ENCODE assay signal across 1 cellular context in the genomic region with DNA sequence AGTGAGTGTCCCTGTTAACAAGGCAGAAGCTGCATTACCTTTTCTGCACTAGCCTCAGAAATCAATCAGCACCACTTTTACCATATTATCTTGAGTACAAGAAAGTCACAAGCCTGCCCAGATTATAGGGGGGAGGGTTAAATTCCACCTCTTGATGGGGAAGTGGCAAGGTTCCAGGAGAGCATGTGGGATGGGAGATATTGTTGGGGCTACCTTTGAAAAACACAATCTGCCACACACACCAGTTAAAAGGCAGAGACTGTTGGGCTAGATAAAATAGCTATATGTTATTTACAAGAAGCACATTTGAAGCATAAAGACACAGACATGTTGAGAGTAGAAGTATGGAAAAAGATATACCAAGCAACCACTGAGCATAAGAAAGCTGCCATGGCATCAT.
A peak's percentile ranks its signal among the peaks of the same experiment; 100 is the strongest.
TF ChIP-seq lines count a peak whose summit lies in the region.

No MANE protein-coding gene starts in this region.

TF ChIP-seq in K562, 482 proteins besides CTCF, POLR2A, EP300 and RAD21 (continued from another document and continues in another):
- TF ChIP-seq, protein P1, sequence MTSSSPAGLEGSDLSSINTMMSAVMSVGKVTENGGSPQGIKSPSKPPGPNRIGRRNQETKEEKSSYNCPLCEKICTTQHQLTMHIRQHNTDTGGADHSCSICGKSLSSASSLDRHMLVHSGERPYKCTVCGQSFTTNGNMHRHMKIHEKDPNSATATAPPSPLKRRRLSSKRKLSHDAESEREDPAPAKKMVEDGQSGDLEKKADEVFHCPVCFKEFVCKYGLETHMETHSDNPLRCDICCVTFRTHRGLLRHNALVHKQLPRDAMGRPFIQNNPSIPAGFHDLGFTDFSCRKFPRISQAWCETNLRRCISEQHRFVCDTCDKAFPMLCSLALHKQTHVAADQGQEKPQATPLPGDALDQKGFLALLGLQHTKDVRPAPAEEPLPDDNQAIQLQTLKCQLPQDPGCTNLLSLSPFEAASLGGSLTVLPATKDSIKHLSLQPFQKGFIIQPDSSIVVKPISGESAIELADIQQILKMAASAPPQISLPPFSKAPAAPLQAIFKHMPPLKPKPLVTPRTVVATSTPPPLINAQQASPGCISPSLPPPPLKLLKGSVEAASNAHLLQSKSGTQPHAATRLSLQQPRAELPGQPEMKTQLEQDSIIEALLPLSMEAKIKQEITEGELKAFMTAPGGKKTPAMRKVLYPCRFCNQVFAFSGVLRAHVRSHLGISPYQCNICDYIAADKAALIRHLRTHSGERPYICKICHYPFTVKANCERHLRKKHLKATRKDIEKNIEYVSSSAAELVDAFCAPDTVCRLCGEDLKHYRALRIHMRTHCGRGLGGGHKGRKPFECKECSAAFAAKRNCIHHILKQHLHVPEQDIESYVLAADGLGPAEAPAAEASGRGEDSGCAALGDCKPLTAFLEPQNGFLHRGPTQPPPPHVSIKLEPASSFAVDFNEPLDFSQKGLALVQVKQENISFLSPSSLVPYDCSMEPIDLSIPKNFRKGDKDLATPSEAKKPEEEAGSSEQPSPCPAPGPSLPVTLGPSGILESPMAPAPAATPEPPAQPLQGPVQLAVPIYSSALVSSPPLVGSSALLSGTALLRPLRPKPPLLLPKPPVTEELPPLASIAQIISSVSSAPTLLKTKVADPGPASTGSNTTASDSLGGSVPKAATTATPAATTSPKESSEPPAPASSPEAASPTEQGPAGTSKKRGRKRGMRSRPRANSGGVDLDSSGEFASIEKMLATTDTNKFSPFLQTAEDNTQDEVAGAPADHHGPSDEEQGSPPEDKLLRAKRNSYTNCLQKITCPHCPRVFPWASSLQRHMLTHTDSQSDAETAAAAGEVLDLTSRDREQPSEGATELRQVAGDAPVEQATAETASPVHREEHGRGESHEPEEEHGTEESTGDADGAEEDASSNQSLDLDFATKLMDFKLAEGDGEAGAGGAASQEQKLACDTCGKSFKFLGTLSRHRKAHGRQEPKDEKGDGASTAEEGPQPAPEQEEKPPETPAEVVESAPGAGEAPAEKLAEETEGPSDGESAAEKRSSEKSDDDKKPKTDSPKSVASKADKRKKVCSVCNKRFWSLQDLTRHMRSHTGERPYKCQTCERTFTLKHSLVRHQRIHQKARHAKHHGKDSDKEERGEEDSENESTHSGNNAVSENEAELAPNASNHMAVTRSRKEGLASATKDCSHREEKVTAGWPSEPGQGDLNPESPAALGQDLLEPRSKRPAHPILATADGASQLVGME (CRISPR knock-in tag; IDR thresholded peaks at IDR 0.05): no peak
- TF ChIP-seq L3MBTL2 (IDR thresholded peaks at IDR 0.05): no peak
- no peak for TF ChIP-seq ZNF311 (CRISPR knock-in tag; IDR thresholded peaks at IDR 0.05)
- TF ChIP-seq ZNF583 (CRISPR knock-in tag; IDR thresholded peaks at IDR 0.05): 0 out of 2 replicates have a peak, but pooled peaks have one; percentile 41
- TF ChIP-seq ZNF384 (IDR thresholded peaks at IDR 0.05; ENCODE audit: low read depth, low read length): no peak
- peak; percentile 35 for TF ChIP-seq NFE2 (IDR thresholded peaks at IDR 0.05; ENCODE audit: low read depth)
- TF ChIP-seq ZNF23 (CRISPR knock-in tag; IDR thresholded peaks at IDR 0.05): no peak
- TF ChIP-seq, protein P2, sequence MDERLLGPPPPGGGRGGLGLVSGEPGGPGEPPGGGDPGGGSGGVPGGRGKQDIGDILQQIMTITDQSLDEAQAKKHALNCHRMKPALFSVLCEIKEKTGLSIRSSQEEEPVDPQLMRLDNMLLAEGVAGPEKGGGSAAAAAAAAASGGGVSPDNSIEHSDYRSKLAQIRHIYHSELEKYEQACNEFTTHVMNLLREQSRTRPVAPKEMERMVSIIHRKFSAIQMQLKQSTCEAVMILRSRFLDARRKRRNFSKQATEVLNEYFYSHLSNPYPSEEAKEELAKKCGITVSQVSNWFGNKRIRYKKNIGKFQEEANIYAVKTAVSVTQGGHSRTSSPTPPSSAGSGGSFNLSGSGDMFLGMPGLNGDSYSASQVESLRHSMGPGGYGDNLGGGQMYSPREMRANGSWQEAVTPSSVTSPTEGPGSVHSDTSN (CRISPR knock-in tag; IDR thresholded peaks at IDR 0.05; ENCODE audit: low read depth): no peak
- TF ChIP-seq, protein P2 (tag; conservative IDR thresholded peaks at IDR 0.05; ENCODE audit: low read depth): peak; percentile 74
- TF ChIP-seq KLF16 (IDR thresholded peaks at IDR 0.05): peak; percentile 98
- TF ChIP-seq SMAD3 (CRISPR knock-in tag; conservative IDR thresholded peaks at IDR 0.05): peak; percentile 78; the same call in 1 of the 2 replicates
- no peak for TF ChIP-seq NELFE (IDR thresholded peaks at IDR 0.05; ENCODE audit: insufficient read depth, insufficient read length)
- no peak for TF ChIP-seq PTRF (tag; IDR thresholded peaks at IDR 0.05)
- no peak for TF ChIP-seq MAFK (IDR thresholded peaks at IDR 0.05; ENCODE audit: low read length)
- no peak for TF ChIP-seq ETV5 (CRISPR knock-in tag; IDR thresholded peaks at IDR 0.05; ENCODE audit: low read depth)
- TF ChIP-seq, protein P3, sequence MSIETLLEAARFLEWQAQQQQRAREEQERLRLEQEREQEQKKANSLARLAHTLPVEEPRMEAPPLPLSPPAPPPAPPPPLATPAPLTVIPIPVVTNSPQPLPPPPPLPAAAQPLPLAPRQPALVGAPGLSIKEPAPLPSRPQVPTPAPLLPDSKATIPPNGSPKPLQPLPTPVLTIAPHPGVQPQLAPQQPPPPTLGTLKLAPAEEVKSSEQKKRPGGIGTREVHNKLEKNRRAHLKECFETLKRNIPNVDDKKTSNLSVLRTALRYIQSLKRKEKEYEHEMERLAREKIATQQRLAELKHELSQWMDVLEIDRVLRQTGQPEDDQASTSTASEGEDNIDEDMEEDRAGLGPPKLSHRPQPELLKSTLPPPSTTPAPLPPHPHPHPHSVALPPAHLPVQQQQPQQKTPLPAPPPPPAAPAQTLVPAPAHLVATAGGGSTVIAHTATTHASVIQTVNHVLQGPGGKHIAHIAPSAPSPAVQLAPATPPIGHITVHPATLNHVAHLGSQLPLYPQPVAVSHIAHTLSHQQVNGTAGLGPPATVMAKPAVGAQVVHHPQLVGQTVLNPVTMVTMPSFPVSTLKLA (conservative IDR thresholded peaks at IDR 0.05): peak in 1 of 2 experiments; percentile 87; a peak in 3 of 4 replicates
- TF ChIP-seq NBN (IDR thresholded peaks at IDR 0.05; ENCODE audit: low read depth): peak; percentile 87
- TF ChIP-seq, protein P4, sequence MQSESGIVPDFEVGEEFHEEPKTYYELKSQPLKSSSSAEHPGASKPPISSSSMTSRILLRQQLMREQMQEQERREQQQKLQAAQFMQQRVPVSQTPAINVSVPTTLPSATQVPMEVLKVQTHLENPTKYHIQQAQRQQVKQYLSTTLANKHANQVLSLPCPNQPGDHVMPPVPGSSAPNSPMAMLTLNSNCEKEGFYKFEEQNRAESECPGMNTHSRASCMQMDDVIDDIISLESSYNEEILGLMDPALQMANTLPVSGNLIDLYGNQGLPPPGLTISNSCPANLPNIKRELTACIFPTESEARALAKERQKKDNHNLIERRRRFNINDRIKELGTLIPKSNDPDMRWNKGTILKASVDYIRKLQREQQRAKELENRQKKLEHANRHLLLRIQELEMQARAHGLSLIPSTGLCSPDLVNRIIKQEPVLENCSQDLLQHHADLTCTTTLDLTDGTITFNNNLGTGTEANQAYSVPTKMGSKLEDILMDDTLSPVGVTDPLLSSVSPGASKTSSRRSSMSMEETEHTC (IDR thresholded peaks at IDR 0.05): peak; percentile 95
- peak; percentile 66; the same call in 1 of the 2 replicates for TF ChIP-seq RNF2 (IDR thresholded peaks at IDR 0.05)
- TF ChIP-seq MTA3 (IDR thresholded peaks at IDR 0.05; ENCODE audit: borderline replicate concordance): 0 out of 2 replicates have a peak, but pooled peaks have one; percentile 43
- TF ChIP-seq, protein P5, sequence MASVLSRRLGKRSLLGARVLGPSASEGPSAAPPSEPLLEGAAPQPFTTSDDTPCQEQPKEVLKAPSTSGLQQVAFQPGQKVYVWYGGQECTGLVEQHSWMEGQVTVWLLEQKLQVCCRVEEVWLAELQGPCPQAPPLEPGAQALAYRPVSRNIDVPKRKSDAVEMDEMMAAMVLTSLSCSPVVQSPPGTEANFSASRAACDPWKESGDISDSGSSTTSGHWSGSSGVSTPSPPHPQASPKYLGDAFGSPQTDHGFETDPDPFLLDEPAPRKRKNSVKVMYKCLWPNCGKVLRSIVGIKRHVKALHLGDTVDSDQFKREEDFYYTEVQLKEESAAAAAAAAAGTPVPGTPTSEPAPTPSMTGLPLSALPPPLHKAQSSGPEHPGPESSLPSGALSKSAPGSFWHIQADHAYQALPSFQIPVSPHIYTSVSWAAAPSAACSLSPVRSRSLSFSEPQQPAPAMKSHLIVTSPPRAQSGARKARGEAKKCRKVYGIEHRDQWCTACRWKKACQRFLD (CRISPR knock-in tag; IDR thresholded peaks at IDR 0.05): peak; percentile 84
- TF ChIP-seq FOXM1 (IDR thresholded peaks at IDR 0.05; ENCODE audit: low read depth): peak; percentile 98
- TF ChIP-seq FOXM1 (CRISPR knock-in tag; IDR thresholded peaks at IDR 0.05; ENCODE audit: low read depth): no peak
- TF ChIP-seq, protein P6, sequence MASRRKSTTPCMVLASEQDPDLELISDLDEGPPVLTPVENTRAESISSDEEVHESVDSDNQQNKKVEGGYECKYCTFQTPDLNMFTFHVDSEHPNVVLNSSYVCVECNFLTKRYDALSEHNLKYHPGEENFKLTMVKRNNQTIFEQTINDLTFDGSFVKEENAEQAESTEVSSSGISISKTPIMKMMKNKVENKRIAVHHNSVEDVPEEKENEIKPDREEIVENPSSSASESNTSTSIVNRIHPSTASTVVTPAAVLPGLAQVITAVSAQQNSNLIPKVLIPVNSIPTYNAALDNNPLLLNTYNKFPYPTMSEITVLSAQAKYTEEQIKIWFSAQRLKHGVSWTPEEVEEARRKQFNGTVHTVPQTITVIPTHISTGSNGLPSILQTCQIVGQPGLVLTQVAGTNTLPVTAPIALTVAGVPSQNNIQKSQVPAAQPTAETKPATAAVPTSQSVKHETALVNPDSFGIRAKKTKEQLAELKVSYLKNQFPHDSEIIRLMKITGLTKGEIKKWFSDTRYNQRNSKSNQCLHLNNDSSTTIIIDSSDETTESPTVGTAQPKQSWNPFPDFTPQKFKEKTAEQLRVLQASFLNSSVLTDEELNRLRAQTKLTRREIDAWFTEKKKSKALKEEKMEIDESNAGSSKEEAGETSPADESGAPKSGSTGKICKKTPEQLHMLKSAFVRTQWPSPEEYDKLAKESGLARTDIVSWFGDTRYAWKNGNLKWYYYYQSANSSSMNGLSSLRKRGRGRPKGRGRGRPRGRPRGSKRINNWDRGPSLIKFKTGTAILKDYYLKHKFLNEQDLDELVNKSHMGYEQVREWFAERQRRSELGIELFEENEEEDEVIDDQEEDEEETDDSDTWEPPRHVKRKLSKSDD (conservative IDR thresholded peaks at IDR 0.05; ENCODE audit: low read length): no peak
- TF ChIP-seq ZFPM2 (CRISPR knock-in tag; IDR thresholded peaks at IDR 0.05): no peak
- TF ChIP-seq, protein P7, sequence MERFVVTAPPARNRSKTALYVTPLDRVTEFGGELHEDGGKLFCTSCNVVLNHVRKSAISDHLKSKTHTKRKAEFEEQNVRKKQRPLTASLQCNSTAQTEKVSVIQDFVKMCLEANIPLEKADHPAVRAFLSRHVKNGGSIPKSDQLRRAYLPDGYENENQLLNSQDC (CRISPR knock-in tag; IDR thresholded peaks at IDR 0.05): no peak; the same call in 1 of the 2 replicates
- TF ChIP-seq, protein P8, sequence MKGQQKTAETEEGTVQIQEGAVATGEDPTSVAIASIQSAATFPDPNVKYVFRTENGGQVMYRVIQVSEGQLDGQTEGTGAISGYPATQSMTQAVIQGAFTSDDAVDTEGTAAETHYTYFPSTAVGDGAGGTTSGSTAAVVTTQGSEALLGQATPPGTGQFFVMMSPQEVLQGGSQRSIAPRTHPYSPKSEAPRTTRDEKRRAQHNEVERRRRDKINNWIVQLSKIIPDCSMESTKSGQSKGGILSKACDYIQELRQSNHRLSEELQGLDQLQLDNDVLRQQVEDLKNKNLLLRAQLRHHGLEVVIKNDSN (CRISPR knock-in tag; IDR thresholded peaks at IDR 0.05): peak; percentile 16; the same call in 1 of the 2 replicates
- TF ChIP-seq, protein P9, sequence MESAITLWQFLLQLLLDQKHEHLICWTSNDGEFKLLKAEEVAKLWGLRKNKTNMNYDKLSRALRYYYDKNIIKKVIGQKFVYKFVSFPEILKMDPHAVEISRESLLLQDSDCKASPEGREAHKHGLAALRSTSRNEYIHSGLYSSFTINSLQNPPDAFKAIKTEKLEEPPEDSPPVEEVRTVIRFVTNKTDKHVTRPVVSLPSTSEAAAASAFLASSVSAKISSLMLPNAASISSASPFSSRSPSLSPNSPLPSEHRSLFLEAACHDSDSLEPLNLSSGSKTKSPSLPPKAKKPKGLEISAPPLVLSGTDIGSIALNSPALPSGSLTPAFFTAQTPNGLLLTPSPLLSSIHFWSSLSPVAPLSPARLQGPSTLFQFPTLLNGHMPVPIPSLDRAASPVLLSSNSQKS (CRISPR knock-in tag; IDR thresholded peaks at IDR 0.05): no peak
- peak; percentile 99 for TF ChIP-seq PML (IDR thresholded peaks at IDR 0.05; ENCODE audit: low read length)
- no peak for TF ChIP-seq ZNF75A (CRISPR knock-in tag; IDR thresholded peaks at IDR 0.05)
- no peak for TF ChIP-seq MCM7 (IDR thresholded peaks at IDR 0.05)
- no peak for TF ChIP-seq ERF (CRISPR knock-in tag; IDR thresholded peaks at IDR 0.05)
- peak; percentile 52; the same call in 1 of the 2 replicates for TF ChIP-seq ZBTB17 (CRISPR knock-in tag; IDR thresholded peaks at IDR 0.05)
- no peak for TF ChIP-seq ZKSCAN1 (IDR thresholded peaks at IDR 0.05; ENCODE audit: low read depth, low read length)
- TF ChIP-seq ZNF124 (CRISPR knock-in tag; IDR thresholded peaks at IDR 0.05): no peak
- no peak; the same call in 1 of the 2 replicates for TF ChIP-seq MYBL2 (IDR thresholded peaks at IDR 0.05; ENCODE audit: low read depth)
- TF ChIP-seq MYBL2 (CRISPR knock-in tag; IDR thresholded peaks at IDR 0.05; ENCODE audit: borderline replicate concordance): no peak
- TF ChIP-seq ZNF354B (CRISPR knock-in tag; IDR thresholded peaks at IDR 0.05): no peak
- TF ChIP-seq TGIF2 (CRISPR knock-in tag; IDR thresholded peaks at IDR 0.05): no peak
- TF ChIP-seq NCOA1 (IDR thresholded peaks at IDR 0.05; ENCODE audit: low read depth): peak; percentile 81
- TF ChIP-seq, protein P10, sequence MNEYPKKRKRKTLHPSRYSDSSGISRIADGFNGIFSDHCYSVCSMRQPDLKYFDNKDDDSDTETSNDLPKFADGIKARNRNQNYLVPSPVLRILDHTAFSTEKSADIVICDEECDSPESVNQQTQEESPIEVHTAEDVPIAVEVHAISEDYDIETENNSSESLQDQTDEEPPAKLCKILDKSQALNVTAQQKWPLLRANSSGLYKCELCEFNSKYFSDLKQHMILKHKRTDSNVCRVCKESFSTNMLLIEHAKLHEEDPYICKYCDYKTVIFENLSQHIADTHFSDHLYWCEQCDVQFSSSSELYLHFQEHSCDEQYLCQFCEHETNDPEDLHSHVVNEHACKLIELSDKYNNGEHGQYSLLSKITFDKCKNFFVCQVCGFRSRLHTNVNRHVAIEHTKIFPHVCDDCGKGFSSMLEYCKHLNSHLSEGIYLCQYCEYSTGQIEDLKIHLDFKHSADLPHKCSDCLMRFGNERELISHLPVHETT (CRISPR knock-in tag; conservative IDR thresholded peaks at IDR 0.05 in 1 of 2, IDR thresholded peaks at IDR 0.05 in 1 of 2): no peak
- no peak for TF ChIP-seq DIDO1 (tag; IDR thresholded peaks at IDR 0.05; ENCODE audit: low read depth)
- TF ChIP-seq ZNF57 (CRISPR knock-in tag; IDR thresholded peaks at IDR 0.05): no peak
- TF ChIP-seq TBL1XR1 (IDR thresholded peaks at IDR 0.05; ENCODE audit: low read length in 2 of 2): peak; percentile 88 to 96; a peak in 3 of 4 replicates
